32 cellular contexts compared by ENCODE assay signal in genomic region chr2:72089028-72089427, GRCh38. TPM values are rescaled to one million over a fixed set of nuclear protein-coding genes. Genes with fewer than 3 reads are reported as not detected.
"Had no signal": no experiment of that assay in that cellular context is flagged by ENCODE, and none has a peak within 500 bp of the region (broad histone marks: within the 10 kb centered on the region; RNA-seq: fewer than 3 reads in every experiment).

No MANE protein-coding gene starts in this region.

- H3K4me3 ChIP-seq: PC-9, SJSA1 had no signal

- H3K9me3 ChIP-seq: SJSA1, SK-N-SH had no signal

- H3K27ac ChIP-seq: PC-9, RWPE1, SJSA1 had no signal

- H3K27me3 ChIP-seq: SJSA1 had no signal

- ATAC-seq: Panc1, Right ventricle myocardium inferior had no signal

- H2AFZ ChIP-seq: PC-9 had no signal

- H3K4me2 ChIP-seq: SK-N-SH had no signal

- FAIRE-seq: RCC 7860 had no signal

- DNase-seq: Karpas-422, MM.1S, MV-4-11, NCI-H1092, NCI-H1105, NCI-H1417 treated with DMSO at 0.1 percent for 48 hours, NCI-H1436 treated with DMSO at 0.1 percent for 48 hours, NCI-H1694 treated with DMSO at 0.1 percent for 48 hours, NCI-H187 treated with DMSO at 0.1 percent for 48 hours, NCI-H2029 treated with DMSO at 0.1 percent for 48 hours, NCI-H2081 treated with DMSO at 0.1 percent for 48 hours, NCI-H2107, NCI-H2171, NCI-H226, NCI-H446 treated with DMSO at 0.1 percent for 48 hours, NCI-H510A, NCI-H524, NCI-H526, NCI-H69, NCI-H748 treated with DMSO at 0.1 percent for 48 hours, NCI-H82, PC-9, SHP77 treated with DMSO at 0.1 percent for 48 hours, SK-N-SH, SW 1271, T-helper 1 cell had no signal

- H3K9ac ChIP-seq: SK-N-SH had no signal

- H3K36me3 ChIP-seq: SJSA1 had no signal

RNA-seq across cellular contexts. Expression of gene CYP26B1, which starts 58.6 kb away (rescaled TPM):
- total RNA-seq: OCI-LY7 had no signal
